In genomic region chr4:89562715-89563114, GRCh38 we compare ENCODE assay signal across 28 cellular contexts.
"Had no signal": no experiment of that assay in that cellular context is flagged by ENCODE, and none has a peak within 500 bp of the region (broad histone marks: within the 10 kb centered on the region; RNA-seq: fewer than 3 reads in every experiment).

No MANE protein-coding gene starts in this region.

- H3K27me3 ChIP-seq: esophagus squamous epithelium, ovary, uterus had no signal

- H3K36me3 Mint-ChIP-seq: activated naive CD4-positive, alpha-beta T cell treated with anti-CD3 and anti-CD28 coated beads, Interleukin-2, amount 50 U/mL, for 24 hours; memory B cell; naive thymus-derived CD4-positive, alpha-beta T cell; stimulated activated effector memory CD8-positive, alpha-beta T cell treated with anti-CD3 and anti-CD28 coated beads, Interleukin-12 subunit alpha, Interleukin-12 subunit beta, amount 100 ng/mL, for 72 hours; type B pancreatic cell had no signal

- H3K27ac Mint-ChIP-seq: activated naive CD4-positive, alpha-beta T cell treated with anti-CD3 and anti-CD28 coated beads, Interleukin-2, amount 50 U/mL, for 24 hours; activated naive CD8-positive, alpha-beta T cell treated with anti-CD3 and anti-CD28 coated beads, Interleukin-2, amount 50 U/mL, for 24 hours; activated T-cell treated with anti-CD3 and anti-CD28 coated beads, Interleukin-2, amount 50 U/mL, for 24 hours; activated T-helper 2 cell treated with anti-CD3 and anti-CD28 coated beads, Interferon-gamma antibody, Interleukin-2, Interleukin-4, amounts not matched to agents 10 μg/mL and 5 μg/mL and 100 μg/mL, durations not matched to agents 14 hours and 24 hours and 36 hours; memory B cell; naive thymus-derived CD4-positive, alpha-beta T cell; progenitor cell of endocrine pancreas; stimulated activated effector memory CD8-positive, alpha-beta T cell treated with anti-CD3 and anti-CD28 coated beads, Interleukin-12 subunit alpha, Interleukin-12 subunit beta, amount 100 ng/mL, for 72 hours; stimulated activated naive CD8-positive, alpha-beta T cell treated with anti-CD3 and anti-CD28 coated beads, Interleukin-15, Interleukin-2, amounts not matched to agents 100 ng/mL and 50 ng/mL, for 24 hours; type B pancreatic cell had no signal

- H3K4me3 ChIP-seq: esophagus squamous epithelium, ovary, skin epidermis, uterus had no signal

- H3K27me3 Mint-ChIP-seq: activated naive CD4-positive, alpha-beta T cell treated with anti-CD3 and anti-CD28 coated beads, Interleukin-2, amount 50 U/mL, for 24 hours; activated naive CD8-positive, alpha-beta T cell treated with anti-CD3 and anti-CD28 coated beads, Interleukin-2, amount 50 U/mL, for 24 hours; progenitor cell of endocrine pancreas; type B pancreatic cell had no signal

- DNase-seq: activated CD4-positive, alpha-beta T cell treated with anti-CD3 and anti-CD28 coated beads for 4 hours; activated CD4-positive, alpha-beta T cell treated with anti-CD3 and anti-CD28 coated beads, Interleukin-2, amount 50 U/mL, for 48 hours; activated CD8-positive, alpha-beta memory T cell treated with anti-CD3 and anti-CD28 coated beads for 24 hours; activated CD8-positive, alpha-beta memory T cell treated with anti-CD3 and anti-CD28 coated beads, Interleukin-2, amount 50 U/mL, for 4 hours; activated naive CD8-positive, alpha-beta T cell treated with anti-CD3 and anti-CD28 coated beads, Interleukin-2, amount 50 U/mL, for 24 hours; activated T-cell treated with anti-CD3 and anti-CD28 coated beads, Interleukin-2, amount 50 U/mL, for 24 hours; dermis blood vessel endothelial cell; effector CD4-positive, alpha-beta T cell; esophagus squamous epithelium; foreskin melanocyte; kidney; midbrain; naive thymus-derived CD4-positive, alpha-beta T cell; ovary; stimulated activated CD4-positive, alpha-beta T cell treated with anti-CD3 and anti-CD28 coated beads, Interleukin-12 subunit alpha, Interleukin-12 subunit beta, amount 100 ng/mL, for 4 hours; stimulated activated CD4-positive, alpha-beta T cell treated with anti-CD3 and anti-CD28 coated beads, Interleukin-4, amount 100 ng/mL, for 1 hour; substantia nigra; uterus had no signal

- H3K36me3 ChIP-seq: esophagus squamous epithelium, ovary, uterus had no signal

- H3K4me3 Mint-ChIP-seq: activated naive CD4-positive, alpha-beta T cell treated with anti-CD3 and anti-CD28 coated beads, Interleukin-2, amount 50 U/mL, for 24 hours; activated naive CD8-positive, alpha-beta T cell treated with anti-CD3 and anti-CD28 coated beads, Interleukin-2, amount 50 U/mL, for 24 hours; activated T-cell treated with anti-CD3 and anti-CD28 coated beads, Interleukin-2, amount 50 U/mL, for 24 hours; memory B cell; naive thymus-derived CD4-positive, alpha-beta T cell; stimulated activated effector memory CD8-positive, alpha-beta T cell treated with anti-CD3 and anti-CD28 coated beads, Interleukin-12 subunit alpha, Interleukin-12 subunit beta, amount 100 ng/mL, for 72 hours; stimulated activated naive CD8-positive, alpha-beta T cell treated with anti-CD3 and anti-CD28 coated beads, Interleukin-15, Interleukin-2, amounts not matched to agents 100 ng/mL and 50 ng/mL, for 24 hours; type B pancreatic cell had no signal

- ATAC-seq: naive thymus-derived CD4-positive, alpha-beta T cell; sciatic nerve had no signal

- H3K4me1 Mint-ChIP-seq: activated naive CD4-positive, alpha-beta T cell treated with anti-CD3 and anti-CD28 coated beads, Interleukin-2, amount 50 U/mL, for 24 hours; memory B cell; naive thymus-derived CD4-positive, alpha-beta T cell had no signal

- H3K27ac ChIP-seq: esophagus squamous epithelium, ovary, skin epidermis, uterus, VCaP had no signal

- H3K4me1 ChIP-seq: esophagus squamous epithelium, uterus had no signal

- H3K9me3 ChIP-seq: esophagus squamous epithelium, ovary, uterus had no signal

- H3K9me3 Mint-ChIP-seq: activated naive CD4-positive, alpha-beta T cell treated with anti-CD3 and anti-CD28 coated beads, Interleukin-2, amount 50 U/mL, for 24 hours; activated naive CD8-positive, alpha-beta T cell treated with anti-CD3 and anti-CD28 coated beads, Interleukin-2, amount 50 U/mL, for 24 hours; activated T-cell treated with anti-CD3 and anti-CD28 coated beads, Interleukin-2, amount 50 U/mL, for 24 hours; activated T-helper 2 cell treated with anti-CD3 and anti-CD28 coated beads, Interferon-gamma antibody, Interleukin-2, Interleukin-4, amounts not matched to agents 10 μg/mL and 5 μg/mL and 100 μg/mL, durations not matched to agents 14 hours and 24 hours and 36 hours; memory B cell; naive thymus-derived CD4-positive, alpha-beta T cell; stimulated activated effector memory CD8-positive, alpha-beta T cell treated with anti-CD3 and anti-CD28 coated beads, Interleukin-12 subunit alpha, Interleukin-12 subunit beta, amount 100 ng/mL, for 72 hours; stimulated activated naive CD8-positive, alpha-beta T cell treated with anti-CD3 and anti-CD28 coated beads, Interleukin-15, Interleukin-2, amounts not matched to agents 100 ng/mL and 50 ng/mL, for 24 hours had no signal
